In the genomic region with DNA sequence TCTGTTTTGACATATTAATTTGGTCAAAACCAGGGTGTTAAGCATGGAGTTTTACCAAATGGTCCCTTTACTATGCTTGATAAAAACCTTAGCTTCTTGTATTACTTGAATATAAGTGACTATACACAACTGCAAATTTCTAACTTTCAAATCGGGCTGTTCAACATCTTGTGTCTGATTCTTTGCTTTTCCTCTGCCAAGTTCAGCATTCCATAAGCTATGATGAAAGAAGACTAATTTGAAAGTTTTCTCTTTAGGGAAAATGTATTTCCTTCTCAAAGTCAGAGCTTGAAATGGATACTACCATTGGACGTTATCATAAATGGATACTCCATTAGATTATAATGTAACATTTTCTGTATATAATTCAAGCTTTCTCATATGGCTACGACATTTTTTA, we compare ENCODE assay signal across 26 cellular contexts.
"Had no signal": no experiment of that assay in that cellular context is flagged by ENCODE, and none has a peak within 500 bp of the region (broad histone marks: within the 10 kb centered on the region; RNA-seq: fewer than 3 reads in every experiment).

No MANE protein-coding gene starts in this region.

- H3K4me3 ChIP-seq: neural progenitor cell, ovary, psoas muscle, right lobe of liver, sigmoid colon, suprapubic skin, testis, tibial artery, transverse colon, upper lobe of right lung, uterus had no signal

- H3K79me2 ChIP-seq: parathyroid adenoma had no signal

- ATAC-seq: natural killer cell; psoas muscle; right cardiac atrium; right lobe of liver; stimulated activated memory B cell treated with anti-CD40 and anti-IgM and Interleukin-4, amounts not matched to agents 10 μg/mL and 1 μg/mL and 100 μg/mL, for 72 hours; stimulated activated naive CD8-positive, alpha-beta T cell treated with anti-CD3 and anti-CD28 coated beads, Interleukin-15, amount 100 ng/mL, for 72 hours; stimulated activated naive CD8-positive, alpha-beta T cell treated with anti-CD3 and anti-CD28 coated beads, Interleukin-15, Interleukin-2, amounts not matched to agents 100 U/mL and 50 U/mL, for 24 hours; upper lobe of right lung had no signal

- H3K27ac ChIP-seq: neural progenitor cell, ovary, parathyroid adenoma, psoas muscle, right lobe of liver, sigmoid colon, suprapubic skin, testis, tibial artery, transverse colon, upper lobe of right lung, uterus had no signal

- H3K9me3 ChIP-seq: ovary, psoas muscle, right lobe of liver, sigmoid colon, suprapubic skin, testis, tibial artery, transverse colon, upper lobe of right lung, uterus had no signal

- H3K36me3 ChIP-seq: neural progenitor cell, ovary, right lobe of liver, sigmoid colon, suprapubic skin, tibial artery, transverse colon, upper lobe of right lung, uterus had no signal

- DNase-seq: natural killer cell; occipital lobe; ovary; posterior cingulate gyrus; psoas muscle; right cardiac atrium; right lobe of liver; sigmoid colon; small intestine; stimulated activated CD4-positive, alpha-beta T cell treated with anti-CD3 and anti-CD28 coated beads, Interleukin-15, amount 100 ng/mL, for 24 hours; stimulated activated CD4-positive, alpha-beta T cell treated with anti-CD3 and anti-CD28 coated beads, Interleukin-4, amount 100 ng/mL, for 1 hour; stimulated activated CD4-positive, alpha-beta T cell treated with anti-CD3 and anti-CD28 coated beads, Interleukin-4, amount 100 ng/mL, for 4 hours; stimulated activated CD8-positive, alpha-beta memory T cell treated with anti-CD3 and anti-CD28 coated beads, Interleukin-4, amount 100 ng/mL, for 48 hours; stimulated activated naive CD4-positive, alpha-beta T cell; stimulated activated naive CD8-positive, alpha-beta T cell treated with anti-CD3 and anti-CD28 coated beads, Interleukin-15, amount 100 ng/mL, for 72 hours; stimulated activated naive CD8-positive, alpha-beta T cell treated with anti-CD3 and anti-CD28 coated beads, Interleukin-15, Interleukin-2, amounts not matched to agents 100 U/mL and 50 U/mL, for 24 hours; substantia nigra; testis; tibial artery; transverse colon; upper lobe of right lung; uterus had no signal

- H3K4me2 ChIP-seq: neural progenitor cell had no signal

- H3K9ac ChIP-seq: neural progenitor cell, parathyroid adenoma had no signal

- H3K27me3 ChIP-seq: neural progenitor cell, ovary, right lobe of liver, sigmoid colon, suprapubic skin, testis, tibial artery, transverse colon, upper lobe of right lung, uterus had no signal

- H2AFZ ChIP-seq: neural progenitor cell, parathyroid adenoma had no signal

- H3K4me1 ChIP-seq: neural progenitor cell, parathyroid adenoma, psoas muscle, right lobe of liver, sigmoid colon, suprapubic skin, testis, tibial artery, transverse colon, upper lobe of right lung, uterus had no signal
